2 cellular contexts compared by ENCODE assay signal in the genomic region with DNA sequence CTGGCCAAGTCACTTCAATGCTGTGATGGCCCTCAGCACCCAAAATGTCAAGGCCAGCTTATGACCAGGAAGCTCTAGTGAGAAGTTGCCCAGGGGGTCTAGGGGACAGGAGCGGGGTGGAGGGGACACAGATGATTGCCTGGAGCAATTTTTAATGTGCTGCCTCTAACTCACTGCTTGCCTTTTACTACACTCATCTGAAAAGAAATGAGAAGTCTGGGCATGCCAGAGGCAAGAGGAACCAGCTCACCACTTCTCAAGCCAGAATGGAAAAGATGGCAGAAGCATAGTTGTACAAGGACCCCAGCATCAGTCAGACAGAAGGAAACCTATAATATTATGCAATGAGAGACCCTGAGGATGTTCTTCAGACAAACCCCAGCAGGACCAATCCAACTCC.
TF ChIP-seq lines count a peak whose summit lies in the region.

No MANE protein-coding gene starts in this region.

TF ChIP-seq in liver, 16 proteins besides CTCF, POLR2A, EP300 and RAD21 (continued from another document):
- TF ChIP-seq, protein P1, sequence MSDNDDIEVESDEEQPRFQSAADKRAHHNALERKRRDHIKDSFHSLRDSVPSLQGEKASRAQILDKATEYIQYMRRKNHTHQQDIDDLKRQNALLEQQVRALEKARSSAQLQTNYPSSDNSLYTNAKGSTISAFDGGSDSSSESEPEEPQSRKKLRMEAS (IDR thresholded peaks at IDR 0.05) = no peak
- TF ChIP-seq, protein P2, sequence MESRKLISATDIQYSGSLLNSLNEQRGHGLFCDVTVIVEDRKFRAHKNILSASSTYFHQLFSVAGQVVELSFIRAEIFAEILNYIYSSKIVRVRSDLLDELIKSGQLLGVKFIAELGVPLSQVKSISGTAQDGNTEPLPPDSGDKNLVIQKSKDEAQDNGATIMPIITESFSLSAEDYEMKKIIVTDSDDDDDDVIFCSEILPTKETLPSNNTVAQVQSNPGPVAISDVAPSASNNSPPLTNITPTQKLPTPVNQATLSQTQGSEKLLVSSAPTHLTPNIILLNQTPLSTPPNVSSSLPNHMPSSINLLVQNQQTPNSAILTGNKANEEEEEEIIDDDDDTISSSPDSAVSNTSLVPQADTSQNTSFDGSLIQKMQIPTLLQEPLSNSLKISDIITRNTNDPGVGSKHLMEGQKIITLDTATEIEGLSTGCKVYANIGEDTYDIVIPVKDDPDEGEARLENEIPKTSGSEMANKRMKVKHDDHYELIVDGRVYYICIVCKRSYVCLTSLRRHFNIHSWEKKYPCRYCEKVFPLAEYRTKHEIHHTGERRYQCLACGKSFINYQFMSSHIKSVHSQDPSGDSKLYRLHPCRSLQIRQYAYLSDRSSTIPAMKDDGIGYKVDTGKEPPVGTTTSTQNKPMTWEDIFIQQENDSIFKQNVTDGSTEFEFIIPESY (IDR thresholded peaks at IDR 0.05) = no peak
- TF ChIP-seq YY1 (IDR thresholded peaks at IDR 0.05) = no peak
- no peak for TF ChIP-seq HNF4G (IDR thresholded peaks at IDR 0.05)
- no peak for TF ChIP-seq RXRA (IDR thresholded peaks at IDR 0.05)
TF ChIP-seq in liver: peak in this region for 0.

TF ChIP-seq in SK-N-SH, 30 proteins besides CTCF, POLR2A, EP300 and RAD21:
- TF ChIP-seq, protein P2 (IDR thresholded peaks at IDR 0.05; ENCODE audit: borderline replicate concordance, low read depth) = no peak
- TF ChIP-seq ELF1 (IDR thresholded peaks at IDR 0.05) (no peak), MEF2A (IDR thresholded peaks at IDR 0.05; ENCODE audit: borderline replicate concordance, low read depth) (no peak), GABPA (IDR thresholded peaks at IDR 0.05; ENCODE audit: low read depth) (no peak), TEAD4 (IDR thresholded peaks at IDR 0.05; ENCODE audit: borderline replicate concordance, insufficient read depth) (no peak)
- TF ChIP-seq, protein P3, sequence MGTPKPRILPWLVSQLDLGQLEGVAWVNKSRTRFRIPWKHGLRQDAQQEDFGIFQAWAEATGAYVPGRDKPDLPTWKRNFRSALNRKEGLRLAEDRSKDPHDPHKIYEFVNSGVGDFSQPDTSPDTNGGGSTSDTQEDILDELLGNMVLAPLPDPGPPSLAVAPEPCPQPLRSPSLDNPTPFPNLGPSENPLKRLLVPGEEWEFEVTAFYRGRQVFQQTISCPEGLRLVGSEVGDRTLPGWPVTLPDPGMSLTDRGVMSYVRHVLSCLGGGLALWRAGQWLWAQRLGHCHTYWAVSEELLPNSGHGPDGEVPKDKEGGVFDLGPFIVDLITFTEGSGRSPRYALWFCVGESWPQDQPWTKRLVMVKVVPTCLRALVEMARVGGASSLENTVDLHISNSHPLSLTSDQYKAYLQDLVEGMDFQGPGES (IDR thresholded peaks at IDR 0.05; ENCODE audit: low read depth, low read length) = no peak
